ENCODE assay signal across 8 cellular contexts in genomic region chr1:226063362-226064167, GRCh38. TPM values are rescaled to one million over a fixed set of nuclear protein-coding genes. Genes with fewer than 3 reads are reported as not detected.
DNase-seq lines count a peak whose midpoint lies in the region; ATAC-seq and TF ChIP-seq lines count a peak whose summit lies in the region.

No MANE protein-coding gene starts in this region.

- ATAC-seq in GM18498 (IDR thresholded peaks at IDR 0.05; ENCODE audit: unreplicated experiment) (peak; percentile 2), HG03064 (IDR thresholded peaks at IDR 0.05; ENCODE audit: low read depth, unreplicated experiment) (peak; percentile 4), Right ventricle myocardium superior (ENCODE audit: poor library complexity) (peak; percentile 6)
- ATAC-seq in activated naive CD4-positive, alpha-beta T cell treated with anti-CD3 and anti-CD28 coated beads, Interleukin-2, amount 50 U/mL, for 72 hours = no peak

- no peak overlapping the region for H2BK12ac ChIP-seq in trophoblast cell (ENCODE audit: low read length)

- H3K79me2 ChIP-seq in trophoblast cell (ENCODE audit: control insufficient read depth, insufficient read depth, low read length, poor library complexity) = peaks cover 22% of the 10 kb centered on the region

- no peaks in the 10 kb centered on the region for H3K9me3 ChIP-seq in A673 (ENCODE audit: low read depth, low read length, poor library complexity, severe bottlenecking)
- no peaks in the 10 kb centered on the region for H3K9me3 ChIP-seq in trophoblast cell (ENCODE audit: insufficient read depth, low read depth, low read length)

- H2AK5ac ChIP-seq in trophoblast cell (ENCODE audit: low read length) = peak overlapping the region; percentile 15

- H3K27ac Mint-ChIP-seq in activated naive CD4-positive, alpha-beta T cell treated with anti-CD3 and anti-CD28 coated beads, Interleukin-2, amount 50 U/mL, for 72 hours = peak overlapping the region; percentile 96 to 99

- no peak for TF ChIP-seq CTCF in A673 (conservative IDR thresholded peaks at IDR 0.05; ENCODE audit: low read depth, low read length)

- H3K4me1 ChIP-seq in A673 (ENCODE audit: insufficient read depth, low read length, poor library complexity, severe bottlenecking) = peaks cover 21% of the 10 kb centered on the region
- H3K4me1 ChIP-seq in trophoblast cell (ENCODE audit: control insufficient read depth in 1 of 2, insufficient read depth in 2 of 2, low read length in 2 of 2) = peaks cover 0 to 4% of the 10 kb centered on the region in 2 experiments

- no peaks in the 10 kb centered on the region for H3K9me3 Mint-ChIP-seq in activated naive CD4-positive, alpha-beta T cell treated with anti-CD3 and anti-CD28 coated beads, Interleukin-2, amount 50 U/mL, for 72 hours

- H4K8ac ChIP-seq in trophoblast cell (ENCODE audit: low read depth, low read length) = peak overlapping the region; percentile 32

- peaks cover 31% of the 10 kb centered on the region for H3K36me3 ChIP-seq in A673 (ENCODE audit: insufficient read depth, low read length, poor library complexity, severe bottlenecking)
- peaks cover 10 to 12% of the 10 kb centered on the region in 2 experiments for H3K36me3 ChIP-seq in trophoblast cell (ENCODE audit: control insufficient read depth in 1 of 2, insufficient read depth in 2 of 2, low read length in 2 of 2)

- peaks cover 17% of the 10 kb centered on the region for H3K79me1 ChIP-seq in trophoblast cell (ENCODE audit: low read length)

- no peak overlapping the region for H3K23ac ChIP-seq in trophoblast cell (ENCODE audit: low read length)

- DNase-seq in A673 (ENCODE audit: low spot score) = peak; percentile 71
- peak; percentile 56 for DNase-seq in RKO (ENCODE audit: low spot score)
- DNase-seq in activated naive CD4-positive, alpha-beta T cell treated with anti-CD3 and anti-CD28 coated beads, Interleukin-2, amount 50 U/mL, for 72 hours (ENCODE audit: low spot score in 2 of 2) = peak; percentile 38 to 66
- DNase-seq in Right ventricle myocardium superior = peak; percentile 56
- DNase-seq in trophoblast cell = peak; percentile 41 to 63
- no peak for DNase-seq in mesenteric fat pad (ENCODE audit: low spot score)

- peak overlapping the region; percentile 45 for H4K91ac ChIP-seq in trophoblast cell (ENCODE audit: low read depth, low read length)

- H3K14ac ChIP-seq in trophoblast cell (ENCODE audit: low read length) = peak overlapping the region; percentile 57

- peak overlapping the region; percentile 100 for H3K9ac ChIP-seq in trophoblast cell (ENCODE audit: low read length)

- H3K4me2 ChIP-seq in trophoblast cell (ENCODE audit: low read length) = peak overlapping the region; percentile 56

- H3K18ac ChIP-seq in trophoblast cell (ENCODE audit: low read length) = peak overlapping the region; percentile 28

- CTCF ChIA-PET in A673 (lab: Charles Lee) = interaction anchor here (0.7 kb wide), 1 partner anchor 17 kb away, joined by 5 read pairs; no protein-coding TSS in a partner anchor

- H4K12ac ChIP-seq in trophoblast cell (ENCODE audit: low read depth, low read length) = peak overlapping the region; percentile 59

- POLR2A ChIA-PET in A673 (lab: Charles Lee; ENCODE audit: low non-redundant PET) = interaction anchor here (0.6 kb wide), 1 partner anchor 34 kb away, joined by 3 read pairs; no protein-coding TSS in a partner anchor

- WGBS in trophoblast cell (ENCODE audit: extremely low coverage, insufficient coverage, insufficient read length) = no CpG with 5 or more reads among the region's 37 CpGs

- peak overlapping the region; percentile 5 for H2AFZ ChIP-seq in trophoblast cell (ENCODE audit: insufficient read depth, low read length, poor library complexity)

- no TSS peak for BruUV-seq in A673 (replicated peaks; lab: Mats Ljungman, UMichigan)

- peak overlapping the region; percentile 99 for H3K27ac ChIP-seq in A673 (ENCODE audit: low read depth, low read length, poor library complexity, severe bottlenecking)
- peak overlapping the region; percentile 100 for H3K27ac ChIP-seq in trophoblast cell (ENCODE audit: low read depth, low read length)

- peak overlapping the region; percentile 25 for H2BK5ac ChIP-seq in trophoblast cell (ENCODE audit: low read depth, low read length, poor library complexity)

- intact Hi-C loops in A673 (cut with micrococcal nuclease; ENCODE audit: unreplicated experiment) (loop anchor here (1.0 to 10.0 kb wide), 3 partner anchors 47 to 131 kb away; no protein-coding TSS in a partner anchor), Right ventricle myocardium superior (cut with DNase I) (loop anchor here (5.0 kb wide), 2 partner anchors 59 to 61 kb away; no protein-coding TSS in a partner anchor)

- peaks cover 36 to 62% of the 10 kb centered on the region in 2 donors for H3K36me3 Mint-ChIP-seq in activated naive CD4-positive, alpha-beta T cell treated with anti-CD3 and anti-CD28 coated beads, Interleukin-2, amount 50 U/mL, for 72 hours

- H3K4me3 ChIP-seq in A673 (ENCODE audit: low read depth, low read length, poor library complexity, severe bottlenecking) (peak overlapping the region; percentile 76), trophoblast cell (ENCODE audit: low read depth, low read length) (peak overlapping the region; percentile 96)

- H3K27me3 ChIP-seq in A673 (replicated peaks; ENCODE audit: insufficient read depth, low read depth, low read length, poor library complexity) = no peaks in the 10 kb centered on the region
- no peaks in the 10 kb centered on the region for H3K27me3 ChIP-seq in trophoblast cell (ENCODE audit: insufficient read depth, low read length)

- H3K4ac ChIP-seq in trophoblast cell (ENCODE audit: low read depth, low read length) = peak overlapping the region; percentile 98

- peak overlapping the region; percentile 41 for H2BK120ac ChIP-seq in trophoblast cell (ENCODE audit: insufficient read depth, low read length, poor library complexity)

RNA-seq across cellular contexts. Expression of gene H3-3A, which starts 1.0 kb away (rescaled TPM):
- total RNA-seq in A673 (2021) = 638 and 640 TPM in 2 replicates
- 100 to 1,000 TPM; 292 to 444 TPM for total RNA-seq in activated naive CD4-positive, alpha-beta T cell treated with anti-CD3 and anti-CD28 coated beads, Interleukin-2, amount 50 U/mL, for 72 hours
- total RNA-seq in Right ventricle myocardium superior = 271 TPM
- polyA plus RNA-seq in trophoblast cell (2013) = 1,042 and 1,059 TPM in 2 replicates
- 321 TPM for total RNA-seq in mesenteric fat pad

Comparison
In these comparisons a context has a peak if more than half of its experiments do, and no peak if none do; other contexts are left out.
1. ATAC-seq: peak in GM18498 (single experiment), HG03064 (single experiment) and Right ventricle myocardium superior (single experiment); none in activated naive CD4-positive, alpha-beta T cell treated with anti-CD3 and anti-CD28 coated beads, Interleukin-2, amount 50 U/mL, for 72 hours (0 of 2).